ENCODE assay signal across 10 cellular contexts in genomic region chr2:224945134-224945533, GRCh38.
DNase-seq lines count a peak whose midpoint lies in the region; ATAC-seq, FAIRE-seq and TF ChIP-seq lines count a peak whose summit lies in the region.
"Had no signal": no experiment of that assay in that cellular context is flagged by ENCODE, and none has a peak within 500 bp of the region (broad histone marks: within the 10 kb centered on the region; RNA-seq: fewer than 3 reads in every experiment).

No MANE protein-coding gene starts in this region.

- no peaks in the 10 kb centered on the region for H3F3A ChIP-seq in GM23338 (replicated peaks; ENCODE audit: low read depth)

- no peaks in the 10 kb centered on the region for H3K79me2 ChIP-seq in GM23338 (replicated peaks; ENCODE audit: insufficient read depth)

- H3K36me3 Mint-ChIP-seq in GM23338 (ENCODE audit: low read depth), result no peaks in the 10 kb centered on the region
- peaks cover 28% of the 10 kb centered on the region for H3K36me3 Mint-ChIP-seq in activated T-helper 1 cell treated with anti-CD3 and anti-CD28 coated beads, Interleukin-12 subunit alpha, Interleukin-12 subunit beta, Interleukin-2, Interleukin-4 antibody, amounts not matched to agents 30 ng/mL and 10 ng/mL and 1 ng/mL, durations not matched to agents 14 hours and 24 hours and 36 hours (ENCODE audit: low read depth)
- peaks cover 0 to 44% (median 13%) of the 10 kb centered on the region in 5 donors for H3K36me3 Mint-ChIP-seq in naive thymus-derived CD4-positive, alpha-beta T cell
- no peaks in the 10 kb centered on the region for H3K36me3 Mint-ChIP-seq in glutamatergic neuron (ENCODE audit: unreplicated experiment)

- no peaks in the 10 kb centered on the region for H3K9me3 ChIP-seq in naive thymus-derived CD4-positive, alpha-beta T cell (ENCODE audit: control insufficient read depth in 2 of 3, low read length in 3 of 3)

- POLR2A ChIA-PET in naive thymus-derived CD4-positive, alpha-beta T cell (lab: Charles Lee), result interaction anchor here (0.9 to 4.7 kb wide), 4 partner anchors 10 to 43 kb away, joined by 4 to 33 read pairs (median 14); no protein-coding TSS in a partner anchor

- TF ChIP-seq CTCF in GM23338 (conservative IDR thresholded peaks at IDR 0.05; ENCODE audit: low read depth in 2 of 2), result no peak
- no peak for TF ChIP-seq CTCF in glutamatergic neuron (IDR thresholded peaks at IDR 0.05; ENCODE audit: partially characterized antibody, unreplicated experiment)

- intact Hi-C loops in activated T-helper 1 cell treated with anti-CD3 and anti-CD28 coated beads, Interleukin-12 subunit alpha, Interleukin-12 subunit beta, Interleukin-2, Interleukin-4 antibody, amounts not matched to agents 30 ng/mL and 10 ng/mL and 1 ng/mL, durations not matched to agents 14 hours and 24 hours and 36 hours (cut with micrococcal nuclease), result loop anchor here (5.0 kb wide), 2 partner anchors 423 to 1892 kb away; partner anchors contain the start of gene RHBDD1
- intact Hi-C loops in naive thymus-derived CD4-positive, alpha-beta T cell (cut with micrococcal nuclease), result loop anchor here (1.0 to 10.0 kb wide), 7 partner anchors 8 to 1847 kb away; partner anchors contain the start of genes CUL3 (in 1 of the 2), DOCK10 (in 1 of the 2) and MRPL44 (in 1 of the 2)

- H3K27me3 ChIP-seq in GM23338 (ENCODE audit: insufficient read depth), result no peaks in the 10 kb centered on the region
- H3K27me3 ChIP-seq in naive thymus-derived CD4-positive, alpha-beta T cell (ENCODE audit: control insufficient read depth in 2 of 2, insufficient read depth in 2 of 2, low read length in 2 of 2), result no peaks in the 10 kb centered on the region

- no peaks in the 10 kb centered on the region for H4K20me1 ChIP-seq in GM23338 (replicated peaks; ENCODE audit: insufficient read depth)

- no peak for ATAC-seq in GM23338
- peak; percentile 32 for ATAC-seq in naive thymus-derived CD4-positive, alpha-beta T cell

- peak overlapping the region; percentile 29; the same call in 1 of the 2 replicates for H2AFZ ChIP-seq in GM23338

- H3K4me3 ChIP-seq in GM23338, result no peak overlapping the region
- peak overlapping the region; percentile 66 for H3K4me3 ChIP-seq in naive thymus-derived CD4-positive, alpha-beta T cell (ENCODE audit: low read length)

- CTCF ChIA-PET in naive thymus-derived CD4-positive, alpha-beta T cell (lab: Charles Lee), result interaction anchor here (1.2 kb wide), 1 partner anchor 57 kb away, joined by 4 read pairs; no protein-coding TSS in a partner anchor

- H3K4me2 ChIP-seq in GM23338, result peak overlapping the region; percentile 65; the same call in 1 of the 2 replicates

- peak; percentile 74 for FAIRE-seq in GM12892 (lab: Jason Lieb, UNC)
- FAIRE-seq: bronchial epithelial cell had no signal

- no peak overlapping the region for H3K27ac Mint-ChIP-seq in GM23338
- peak overlapping the region; percentile 91 for H3K27ac Mint-ChIP-seq in activated T-helper 1 cell treated with anti-CD3 and anti-CD28 coated beads, Interleukin-12 subunit alpha, Interleukin-12 subunit beta, Interleukin-2, Interleukin-4 antibody, amounts not matched to agents 30 ng/mL and 10 ng/mL and 1 ng/mL, durations not matched to agents 14 hours and 24 hours and 36 hours
- peak overlapping the region; percentile 85 to 98 (median 95) for H3K27ac Mint-ChIP-seq in naive thymus-derived CD4-positive, alpha-beta T cell
- H3K27ac Mint-ChIP-seq in glutamatergic neuron (ENCODE audit: unreplicated experiment), result no peak overlapping the region

- peaks cover 24% of the 10 kb centered on the region for H3K4me1 ChIP-seq in GM23338 (ENCODE audit: insufficient read depth)
- peaks cover 54 to 70% of the 10 kb centered on the region in 2 donors for H3K4me1 ChIP-seq in naive thymus-derived CD4-positive, alpha-beta T cell (ENCODE audit: control insufficient read depth in 2 of 2, insufficient read depth in 2 of 2, low read length in 2 of 2)

- no peaks in the 10 kb centered on the region for H3K27me3 Mint-ChIP-seq in GM23338 (ENCODE audit: insufficient read depth, low read depth, poor library complexity)
- no peaks in the 10 kb centered on the region for H3K27me3 Mint-ChIP-seq in activated T-helper 1 cell treated with anti-CD3 and anti-CD28 coated beads, Interleukin-12 subunit alpha, Interleukin-12 subunit beta, Interleukin-2, Interleukin-4 antibody, amounts not matched to agents 30 ng/mL and 10 ng/mL and 1 ng/mL, durations not matched to agents 14 hours and 24 hours and 36 hours (ENCODE audit: insufficient read depth)
- no peaks in the 10 kb centered on the region for H3K27me3 Mint-ChIP-seq in naive thymus-derived CD4-positive, alpha-beta T cell
- no peaks in the 10 kb centered on the region for H3K27me3 Mint-ChIP-seq in glutamatergic neuron (ENCODE audit: unreplicated experiment)

- H3K9me3 Mint-ChIP-seq in GM23338 (no peaks in the 10 kb centered on the region), glutamatergic neuron (ENCODE audit: unreplicated experiment) (no peaks in the 10 kb centered on the region)
- no peaks in the 10 kb centered on the region for H3K9me3 Mint-ChIP-seq in activated T-helper 1 cell treated with anti-CD3 and anti-CD28 coated beads, Interleukin-12 subunit alpha, Interleukin-12 subunit beta, Interleukin-2, Interleukin-4 antibody, amounts not matched to agents 30 ng/mL and 10 ng/mL and 1 ng/mL, durations not matched to agents 14 hours and 24 hours and 36 hours
- H3K9me3 Mint-ChIP-seq in naive thymus-derived CD4-positive, alpha-beta T cell, result no peaks in the 10 kb centered on the region

- no peak for DNase-seq in GM12892 (ENCODE audit: insufficient read length)
- DNase-seq in GM23338 (ENCODE audit: low spot score), result no peak
- DNase-seq in activated T-helper 1 cell treated with anti-CD3 and anti-CD28 coated beads, Interleukin-12 subunit alpha, Interleukin-12 subunit beta, Interleukin-2, Interleukin-4 antibody, amounts not matched to agents 30 ng/mL and 10 ng/mL and 1 ng/mL, durations not matched to agents 14 hours and 24 hours and 36 hours (ENCODE audit: low spot score), result no peak
- no peak for DNase-seq in naive thymus-derived CD4-positive, alpha-beta T cell
- DNase-seq in hypothalamus (lab: John Stamatoyannopoulos, UW), result no peak
- DNase-seq in NCI-H524 (lab: John Stamatoyannopoulos, UW), result no peak
- DNase-seq in midbrain (lab: John Stamatoyannopoulos, UW), result no peak
- DNase-seq in glutamatergic neuron, result no peak
- DNase-seq: NCI-H1092 treated with DMSO at 0.1 percent for 48 hours had no signal

- H3K4me1 Mint-ChIP-seq in GM23338, result peaks cover 21% of the 10 kb centered on the region
- peaks cover 88% of the 10 kb centered on the region for H3K4me1 Mint-ChIP-seq in activated T-helper 1 cell treated with anti-CD3 and anti-CD28 coated beads, Interleukin-12 subunit alpha, Interleukin-12 subunit beta, Interleukin-2, Interleukin-4 antibody, amounts not matched to agents 30 ng/mL and 10 ng/mL and 1 ng/mL, durations not matched to agents 14 hours and 24 hours and 36 hours (ENCODE audit: low read depth)
- peaks cover 51 to 88% (median 78%) of the 10 kb centered on the region in 7 donors for H3K4me1 Mint-ChIP-seq in naive thymus-derived CD4-positive, alpha-beta T cell
- H3K4me1 Mint-ChIP-seq in glutamatergic neuron (ENCODE audit: low read depth, unreplicated experiment), result peaks cover 10% of the 10 kb centered on the region

- H3K27ac ChIP-seq in GM23338 (ENCODE audit: low read depth), result no peak overlapping the region
- peak overlapping the region; percentile 84 for H3K27ac ChIP-seq in naive thymus-derived CD4-positive, alpha-beta T cell (ENCODE audit: low read depth, low read length)

- no peak overlapping the region for H3K4me3 Mint-ChIP-seq in GM23338
- H3K4me3 Mint-ChIP-seq in activated T-helper 1 cell treated with anti-CD3 and anti-CD28 coated beads, Interleukin-12 subunit alpha, Interleukin-12 subunit beta, Interleukin-2, Interleukin-4 antibody, amounts not matched to agents 30 ng/mL and 10 ng/mL and 1 ng/mL, durations not matched to agents 14 hours and 24 hours and 36 hours, result peak overlapping the region; percentile 90
- peak overlapping the region; percentile 85 to 99 (median 91) for H3K4me3 Mint-ChIP-seq in naive thymus-derived CD4-positive, alpha-beta T cell
- H3K4me3 Mint-ChIP-seq in glutamatergic neuron (ENCODE audit: unreplicated experiment), result no peak overlapping the region

- H3K9me2 ChIP-seq in GM23338 (ENCODE audit: insufficient read depth), result no peaks in the 10 kb centered on the region

- H3K36me3 ChIP-seq in GM23338 (ENCODE audit: insufficient read depth), result no peaks in the 10 kb centered on the region
- no peaks in the 10 kb centered on the region for H3K36me3 ChIP-seq in naive thymus-derived CD4-positive, alpha-beta T cell (ENCODE audit: control insufficient read depth in 2 of 3, insufficient read depth in 3 of 3, low read length in 3 of 3)

- no peak for TF ChIP-seq POLR2A in GM12892 (IDR thresholded peaks at IDR 0.05; ENCODE audit: low read depth, low read length)

TF ChIP-seq in GM23338, 12 proteins besides CTCF, POLR2A, EP300 and RAD21:
- TF ChIP-seq ZNF331 (CRISPR knock-in tag; IDR thresholded peaks at IDR 0.05; ENCODE audit: low read depth) (no peak), ETS1 (IDR thresholded peaks at IDR 0.05) (no peak), NANOG (IDR thresholded peaks at IDR 0.05; ENCODE audit: borderline replicate concordance) (no peak), STAT1 (IDR thresholded peaks at IDR 0.05; ENCODE audit: unreplicated experiment) (no peak), CREB1 (CRISPR knock-in tag; IDR thresholded peaks at IDR 0.05; ENCODE audit: low read depth) (no peak), JUNB (IDR thresholded peaks at IDR 0.05; ENCODE audit: unreplicated experiment) (no peak)

Comparison
In these comparisons a context has a peak if more than half of its experiments do, and no peak if none do; other contexts are left out.
1. H3K27ac Mint-ChIP-seq: peak in activated T-helper 1 cell treated with anti-CD3 and anti-CD28 coated beads, Interleukin-12 subunit alpha, Interleukin-12 subunit beta, Interleukin-2, Interleukin-4 antibody, amounts not matched to agents 30 ng/mL and 10 ng/mL and 1 ng/mL, durations not matched to agents 14 hours and 24 hours and 36 hours (single experiment) and naive thymus-derived CD4-positive, alpha-beta T cell (9 of 9); none in GM23338 (single experiment) and glutamatergic neuron (single experiment).
2. H3K4me3 Mint-ChIP-seq: peak in activated T-helper 1 cell treated with anti-CD3 and anti-CD28 coated beads, Interleukin-12 subunit alpha, Interleukin-12 subunit beta, Interleukin-2, Interleukin-4 antibody, amounts not matched to agents 30 ng/mL and 10 ng/mL and 1 ng/mL, durations not matched to agents 14 hours and 24 hours and 36 hours (single experiment) and naive thymus-derived CD4-positive, alpha-beta T cell (10 of 10); none in GM23338 (single experiment) and glutamatergic neuron (single experiment).